Comparison of ENCODE assay signal across 9 cellular contexts in the genomic region with DNA sequence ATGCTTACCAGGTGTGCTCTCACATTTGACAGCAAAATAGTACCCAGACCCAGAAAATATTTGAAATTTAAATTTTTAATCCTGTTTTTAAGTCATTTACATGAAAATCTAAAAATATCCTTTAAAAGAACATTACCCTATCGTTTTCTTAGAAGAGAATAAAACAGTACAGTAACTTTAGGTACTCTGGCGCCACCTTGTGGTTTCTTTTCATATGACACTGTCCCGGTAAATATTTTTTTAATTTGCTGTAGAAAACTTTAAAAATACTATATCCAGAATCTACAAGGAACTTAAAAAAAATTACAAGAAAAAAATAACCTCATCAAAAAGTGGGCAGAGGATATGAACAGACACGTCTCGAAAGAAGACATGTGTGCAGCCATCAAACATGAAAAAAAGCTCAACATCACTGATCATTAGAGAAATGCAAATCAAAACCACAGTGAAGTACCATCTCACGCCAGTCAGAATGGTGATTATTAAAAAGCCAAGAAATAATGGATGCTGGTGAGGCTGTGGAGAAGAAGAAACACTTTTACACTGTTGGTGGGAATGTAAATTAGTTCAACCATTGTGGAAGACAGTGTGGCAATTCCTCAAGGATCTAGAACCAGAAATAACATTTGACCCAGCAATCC.
DNase-seq lines count a peak whose midpoint lies in the region; ATAC-seq and TF ChIP-seq lines count a peak whose summit lies in the region.
"Had no signal": no experiment of that assay in that cellular context is flagged by ENCODE, and none has a peak within 500 bp of the region (broad histone marks: within the 10 kb centered on the region; RNA-seq: fewer than 3 reads in every experiment).

No MANE protein-coding gene starts in this region.

- POLR2A ChIA-PET in CD8-positive, alpha-beta memory T cell (lab: Charles Lee) = no interaction called here

- peak; percentile 16 to 59 (median 42) for DNase-seq in CD8-positive, alpha-beta memory T cell
- DNase-seq in Karpas-422 = peak; percentile 84
- peak; percentile 65 for DNase-seq in astrocyte of the hippocampus (ENCODE audit: low read depth, low spot score)
- DNase-seq in left lobe of liver (ENCODE audit: low spot score) = no peak
- DNase-seq in stimulated activated CD4-positive, alpha-beta T cell treated with anti-CD3 and anti-CD28 coated beads, TNF-alpha, amount 100 ng/mL, for 24 hours (ENCODE audit: low read depth in 3 of 3) = peak; percentile 18 to 36 (median 21)

- no peaks in the 10 kb centered on the region for H3K4me1 ChIP-seq in CD8-positive, alpha-beta memory T cell (ENCODE audit: insufficient read depth, low read length)
- peaks cover 6% of the 10 kb centered on the region for H3K4me1 ChIP-seq in Karpas-422 (ENCODE audit: low read length)

- CTCF ChIA-PET in CD8-positive, alpha-beta memory T cell (lab: Charles Lee) = no interaction called here

- TF ChIP-seq CTCF in SU-DHL-6 (IDR thresholded peaks at IDR 0.05; ENCODE audit: insufficient read depth, low read length, poor library complexity, severe bottlenecking) = peak; percentile 87

- H3K36me3 ChIP-seq in CD8-positive, alpha-beta memory T cell (ENCODE audit: insufficient read depth, low read length) = no peaks in the 10 kb centered on the region
- H3K36me3 ChIP-seq in Karpas-422 (ENCODE audit: insufficient read depth, low read length) (no peaks in the 10 kb centered on the region), SU-DHL-6 (ENCODE audit: low read length) (no peaks in the 10 kb centered on the region)
- H3K36me3 ChIP-seq: SJCRH30 had no signal

- H3K9me3 ChIP-seq in CD8-positive, alpha-beta memory T cell (ENCODE audit: low read length) = no peaks in the 10 kb centered on the region
- H3K9me3 ChIP-seq in Karpas-422 (ENCODE audit: low read length) = no peaks in the 10 kb centered on the region
- H3K9me3 ChIP-seq in SU-DHL-6 (ENCODE audit: insufficient read depth, low read length) = no peaks in the 10 kb centered on the region
- H3K9me3 ChIP-seq: SJCRH30 had no signal

- ATAC-seq in GM19467 (IDR thresholded peaks at IDR 0.05; ENCODE audit: unreplicated experiment) (peak; percentile 70), left lobe of liver (peak; percentile 77), GM19324 (IDR thresholded peaks at IDR 0.05; ENCODE audit: low FRiP score, unreplicated experiment) (no peak)

- H3F3A ChIP-seq in SU-DHL-6 (ENCODE audit: insufficient read depth) = no peaks in the 10 kb centered on the region

- H3K4me2 ChIP-seq in Karpas-422 (ENCODE audit: low read depth, low read length, poor library complexity, severe bottlenecking) (no peak overlapping the region), SU-DHL-6 (ENCODE audit: low read depth, low read length, poor library complexity, severe bottlenecking) (no peak overlapping the region)

- no peak overlapping the region for H3K27ac ChIP-seq in CD8-positive, alpha-beta memory T cell (ENCODE audit: low read depth, low read length)
- no peak overlapping the region for H3K27ac ChIP-seq in Karpas-422 (ENCODE audit: low read length)
- H3K27ac ChIP-seq in SU-DHL-6 (ENCODE audit: low read depth, low read length) = no peak overlapping the region
- H3K27ac ChIP-seq: SJCRH30 had no signal

- no peak overlapping the region for H3K4me3 Mint-ChIP-seq in CD8-positive, alpha-beta memory T cell

- H3K9ac ChIP-seq in Karpas-422 (ENCODE audit: low read length) = no peak overlapping the region
- H3K9ac ChIP-seq in SU-DHL-6 (ENCODE audit: low read length) = no peak overlapping the region

- H4K20me1 ChIP-seq in Karpas-422 (ENCODE audit: insufficient read depth, low read depth, low read length) = no peaks in the 10 kb centered on the region
- no peaks in the 10 kb centered on the region for H4K20me1 ChIP-seq in SU-DHL-6 (ENCODE audit: low read depth, low read length)

- H3K27ac Mint-ChIP-seq in CD8-positive, alpha-beta memory T cell = no peak overlapping the region

- H3K9me3 Mint-ChIP-seq in CD8-positive, alpha-beta memory T cell = no peaks in the 10 kb centered on the region

- peaks cover 0 to 2% (median 0%) of the 10 kb centered on the region in 3 donors for H3K4me1 Mint-ChIP-seq in CD8-positive, alpha-beta memory T cell

- no peaks in the 10 kb centered on the region for H3K27me3 ChIP-seq in CD8-positive, alpha-beta memory T cell (ENCODE audit: insufficient read depth, low read length, poor library complexity, severe bottlenecking)
- no peaks in the 10 kb centered on the region for H3K27me3 ChIP-seq in Karpas-422 (ENCODE audit: low read length)
- no peaks in the 10 kb centered on the region for H3K27me3 ChIP-seq in SU-DHL-6 (ENCODE audit: low read length)
- H3K27me3 ChIP-seq: SJCRH30 had no signal

- peaks cover 1 to 24% of the 10 kb centered on the region in 2 donors for H3K27me3 Mint-ChIP-seq in CD8-positive, alpha-beta memory T cell

- H3K9me2 ChIP-seq in Karpas-422 (replicated peaks; ENCODE audit: insufficient read depth, low read length) (no peaks in the 10 kb centered on the region), SU-DHL-6 (replicated peaks; ENCODE audit: insufficient read depth, low read length) (no peaks in the 10 kb centered on the region)

- no peaks in the 10 kb centered on the region for H3K79me2 ChIP-seq in Karpas-422 (ENCODE audit: low read length)
- H3K79me2 ChIP-seq in SU-DHL-6 (ENCODE audit: insufficient read depth, low read length) = no peaks in the 10 kb centered on the region

- H3K4me3 ChIP-seq in CD8-positive, alpha-beta memory T cell (ENCODE audit: low read length) = no peak overlapping the region
- H3K4me3 ChIP-seq in Karpas-422 (ENCODE audit: low read length) = no peak overlapping the region
- H3K4me3 ChIP-seq in SU-DHL-6 (ENCODE audit: insufficient read depth, low read length, poor library complexity, severe bottlenecking) = no peak overlapping the region
- H3K4me3 ChIP-seq: SJCRH30 had no signal

- H3K36me3 Mint-ChIP-seq in CD8-positive, alpha-beta memory T cell = no peaks in the 10 kb centered on the region

- H2AFZ ChIP-seq in Karpas-422 (ENCODE audit: low read length) (no peak overlapping the region), SU-DHL-6 (ENCODE audit: low read depth, low read length, severe bottlenecking) (no peak overlapping the region)
